Comparison of ENCODE assay signal across 1 cellular context in genomic region chr2:69667805-69668382, GRCh38.
A peak's percentile ranks its signal among the peaks of the same experiment; 100 is the strongest.
TF ChIP-seq lines count a peak whose summit lies in the region.

No MANE protein-coding gene starts in this region.

TF ChIP-seq in endothelial cell of umbilical vein, 7 proteins besides CTCF, POLR2A, EP300 and RAD21:
- TF ChIP-seq FOS (IDR thresholded peaks at IDR 0.05; ENCODE audit: borderline replicate concordance, insufficient read depth, low read length): peak; percentile 58
- TF ChIP-seq MAX (IDR thresholded peaks at IDR 0.05; ENCODE audit: insufficient read depth, insufficient read length): no peak
- TF ChIP-seq JUN (IDR thresholded peaks at IDR 0.05; ENCODE audit: borderline replicate concordance, insufficient read depth, insufficient read length, low read depth): peak; percentile 31
- TF ChIP-seq POLR2AphosphoS5 (IDR thresholded peaks at IDR 0.05; ENCODE audit: insufficient read depth, low read depth, low read length): peak; percentile 14
- TF ChIP-seq EZH2 (IDR thresholded peaks at IDR 0.05; ENCODE audit: borderline replicate concordance, low read depth, low read length, severe bottlenecking): no peak
- TF ChIP-seq MYC (IDR thresholded peaks at IDR 0.05; ENCODE audit: low read depth, low read length): no peak
- TF ChIP-seq GATA2 (IDR thresholded peaks at IDR 0.05; ENCODE audit: insufficient read depth, insufficient read length, low read depth, low read length): peak; percentile 31
TF ChIP-seq in endothelial cell of umbilical vein: peak in this region for 4.
